Comparison of ENCODE assay signal across 1 cellular context in the genomic region with DNA sequence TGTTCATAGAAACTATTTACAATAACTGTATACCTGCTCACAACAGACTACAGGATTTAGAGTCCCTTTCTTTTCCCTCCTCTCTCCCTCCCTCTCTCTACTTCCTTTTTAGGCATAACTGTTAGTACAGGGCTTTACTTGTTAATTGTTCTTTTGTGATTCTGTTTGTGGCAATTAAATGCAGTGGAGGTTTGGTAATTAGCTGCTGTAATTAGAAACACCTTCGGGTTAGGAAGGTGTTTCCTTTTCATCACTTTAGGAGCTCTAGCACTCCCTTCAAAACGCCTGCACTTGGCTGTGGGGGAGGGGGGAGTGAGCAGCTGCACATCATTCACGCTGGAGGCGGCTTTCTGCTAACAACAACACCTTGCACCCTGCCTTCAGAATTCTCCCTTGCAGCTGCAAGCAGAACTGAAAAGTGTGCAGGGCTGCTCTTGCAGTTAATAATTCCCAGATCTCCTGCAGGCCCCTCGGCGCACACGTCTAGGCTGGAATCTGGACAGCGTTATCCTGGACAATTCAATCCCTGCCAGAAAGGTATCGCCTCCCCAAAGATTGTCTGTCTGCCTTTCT.
TF ChIP-seq lines count a peak whose summit lies in the region.

No MANE protein-coding gene starts in this region.

TF ChIP-seq in neural cell, 6 proteins besides CTCF, POLR2A, EP300 and RAD21:
- TF ChIP-seq POLR2AphosphoS5 (IDR thresholded peaks at IDR 0.05) (peak; percentile 18), REST (IDR thresholded peaks at IDR 0.05; ENCODE audit: borderline replicate concordance) (no peak), TAF1 (IDR thresholded peaks at IDR 0.05; ENCODE audit: low read depth) (no peak)
